23 cellular contexts compared by ENCODE assay signal in the genomic region with DNA sequence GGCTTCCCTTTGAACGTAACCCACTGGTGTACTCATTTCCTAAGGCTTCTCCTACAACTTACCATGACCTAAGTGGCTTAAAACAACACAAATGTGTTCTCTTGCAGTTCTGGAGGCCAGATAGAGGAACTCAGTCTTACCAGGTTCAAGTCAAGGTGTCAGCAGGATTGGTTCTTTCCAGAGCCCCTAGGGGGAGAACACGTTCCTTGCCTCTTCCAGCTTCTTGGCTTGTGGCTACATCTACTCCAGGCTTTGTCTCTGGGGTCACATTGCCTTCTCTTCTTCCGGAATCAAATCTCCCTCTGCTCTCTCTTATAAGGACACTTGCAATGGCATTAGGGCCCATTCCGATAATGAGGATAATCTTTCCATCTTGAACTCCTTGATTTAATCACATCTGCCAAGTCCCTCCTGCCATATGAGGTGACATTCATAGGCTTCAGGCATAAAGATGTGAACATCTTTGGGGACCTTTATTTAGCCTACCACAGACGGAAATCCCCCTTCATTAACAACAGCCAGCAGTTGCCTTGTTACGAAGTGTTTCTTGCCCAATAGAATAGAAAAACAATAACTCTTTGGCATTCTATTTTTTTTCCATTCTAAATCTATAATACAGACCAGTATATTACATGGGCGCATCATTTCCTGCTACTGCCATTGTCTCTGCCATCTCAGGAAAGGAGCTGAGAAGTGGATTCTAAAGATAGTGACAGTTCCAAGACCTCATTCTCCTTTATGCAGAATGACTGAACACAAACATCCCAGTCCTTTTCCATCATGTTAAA.
DNase-seq lines count a peak whose midpoint lies in the region; TF ChIP-seq lines count a peak whose summit lies in the region.
"Had no signal": no experiment of that assay in that cellular context is flagged by ENCODE, and none has a peak within 500 bp of the region (broad histone marks: within the 10 kb centered on the region; RNA-seq: fewer than 3 reads in every experiment).

No MANE protein-coding gene starts in this region.

- no peaks in the 10 kb centered on the region for H3K79me1 ChIP-seq in H9 (ENCODE audit: insufficient read depth, low read depth, low read length, poor library complexity, severe bottlenecking)

- H4K20me1 ChIP-seq in H9 (ENCODE audit: control insufficient read depth, insufficient read depth, insufficient read length): no peaks in the 10 kb centered on the region

- no peak overlapping the region for H3K9ac ChIP-seq in H9 (ENCODE audit: extremely low read depth, insufficient read length, low read length)

- no peak overlapping the region for H2AFZ ChIP-seq in H9 (ENCODE audit: low read length)

- no peak overlapping the region for H4K91ac ChIP-seq in H9 (ENCODE audit: insufficient read length, low read depth, low read length)

- H3K27me3 ChIP-seq in H9 (ENCODE audit: insufficient read depth, low read length): no peaks in the 10 kb centered on the region; the same call in 1 of the 2 replicates
- H3K27me3 ChIP-seq in WERI-Rb-1 (ENCODE audit: insufficient read depth, low read depth, severe bottlenecking): peaks cover 4% of the 10 kb centered on the region
- H3K27me3 ChIP-seq: esophagus squamous epithelium, thyroid gland had no signal

- H2BK15ac ChIP-seq in H9 (ENCODE audit: low read depth, low read length): no peak overlapping the region

- no peak overlapping the region for H2BK20ac ChIP-seq in H9 (ENCODE audit: low read depth, low read length, poor library complexity, severe bottlenecking)

- H3K4me1 Mint-ChIP-seq in H9: peaks cover 31 to 37% of the 10 kb centered on the region in 2 experiments
- H3K4me1 Mint-ChIP-seq: activated CD4-positive, alpha-beta T cell treated with anti-CD3 and anti-CD28 coated beads, Interleukin-2, amount 10 ng/mL, durations not matched to agents 24 days and 14 days; CD4-positive, alpha-beta memory T cell had no signal

- peaks cover 9% of the 10 kb centered on the region for H3K4me1 ChIP-seq in H9 (ENCODE audit: insufficient read depth, low read length)
- H3K4me1 ChIP-seq: thyroid gland had no signal

- H2BK120ac ChIP-seq in H9 (ENCODE audit: low read depth, low read length, poor library complexity, severe bottlenecking): no peak overlapping the region

- no peak overlapping the region for H3K4me2 ChIP-seq in H9 (ENCODE audit: insufficient read depth, insufficient read length, low read length)

- WGBS in H9 (ENCODE audit: extremely low coverage, insufficient read length, low lambda C conversion rate): no CpG with 5 or more reads among the region's 7 CpGs

- no peaks in the 10 kb centered on the region for H3K23me2 ChIP-seq in H9 (ENCODE audit: insufficient read length, low read depth, low read length, poor library complexity, severe bottlenecking)

- no peak overlapping the region for H2BK12ac ChIP-seq in H9 (ENCODE audit: insufficient read length, low read depth, low read length)

- H3K79me2 ChIP-seq in H9 (ENCODE audit: insufficient read depth, low read length): no peaks in the 10 kb centered on the region

- H3K36me3 Mint-ChIP-seq in H9 (ENCODE audit: insufficient read depth in 1 of 3, low read depth in 3 of 3): no peaks in the 10 kb centered on the region; a peak in 1 of 7 replicates
- H3K36me3 Mint-ChIP-seq: CD4-positive, alpha-beta memory T cell had no signal

- no peak overlapping the region for H3K23ac ChIP-seq in H9 (ENCODE audit: insufficient read length, low read depth, low read length)

- H3K4me3 ChIP-seq in WERI-Rb-1 (ENCODE audit: low read depth, low read length): no peak overlapping the region
- H3K4me3 ChIP-seq: esophagus squamous epithelium, left ventricle myocardium inferior, thyroid gland had no signal

- no peak overlapping the region for H3K4ac ChIP-seq in H9 (ENCODE audit: low read depth, low read length)

- H3K18ac ChIP-seq in H9 (ENCODE audit: insufficient read length, low read depth, low read length): no peak overlapping the region

- H4K5ac ChIP-seq in H9 (ENCODE audit: insufficient read length, low read depth, low read length): no peak overlapping the region

- H3T11ph ChIP-seq in H9 (ENCODE audit: low read length): no peak overlapping the region

- H3K9me3 Mint-ChIP-seq in H9: no peaks in the 10 kb centered on the region; a peak in 1 of 5 replicates
- H3K9me3 Mint-ChIP-seq: activated CD4-positive, alpha-beta T cell treated with anti-CD3 and anti-CD28 coated beads, Interleukin-2, amount 10 ng/mL, durations not matched to agents 24 days and 14 days had no signal

- H3K27ac ChIP-seq in C4-2B: no peak overlapping the region
- H3K27ac ChIP-seq in H9 (ENCODE audit: insufficient read length, low read depth, low read length): no peak overlapping the region
- no peak overlapping the region for H3K27ac ChIP-seq in WERI-Rb-1
- H3K27ac ChIP-seq: esophagus squamous epithelium, thyroid gland had no signal

- no peak overlapping the region for H3K14ac ChIP-seq in H9 (ENCODE audit: insufficient read depth, low read length)

- no peak overlapping the region for H3K27ac Mint-ChIP-seq in H9
- H3K27ac Mint-ChIP-seq: activated CD4-positive, alpha-beta T cell treated with anti-CD3 and anti-CD28 coated beads, Interleukin-2, amount 10 ng/mL, durations not matched to agents 24 days and 14 days; CD4-positive, alpha-beta memory T cell had no signal

- H3K27me3 Mint-ChIP-seq in H9 (ENCODE audit: low read depth): peaks cover 4% of the 10 kb centered on the region; the same call in 1 of the 2 replicates
- H3K27me3 Mint-ChIP-seq: activated CD4-positive, alpha-beta T cell treated with anti-CD3 and anti-CD28 coated beads, Interleukin-2, amount 10 ng/mL, durations not matched to agents 24 days and 14 days had no signal

- H4K8ac ChIP-seq in H9 (replicated peaks; ENCODE audit: insufficient read length, low read depth, low read length): no peak overlapping the region

- H3K56ac ChIP-seq in H9 (ENCODE audit: insufficient read length, low read depth, low read length): no peak overlapping the region

- H3K9me3 ChIP-seq in H9 (ENCODE audit: control insufficient read depth, low read depth, low read length) (no peaks in the 10 kb centered on the region), WERI-Rb-1 (ENCODE audit: severe bottlenecking) (no peaks in the 10 kb centered on the region)
- H3K9me3 ChIP-seq: esophagus squamous epithelium, left ventricle myocardium inferior, thyroid gland had no signal

- DNase-seq in H9 (peak; percentile 50), WERI-Rb-1 (peak; percentile 51), iPS-NIHi7 (ENCODE audit: extremely low spot score) (peak; percentile 50), OCI-M2 (lab: John Stamatoyannopoulos, UW; ENCODE audit: unreplicated experiment) (no peak), LoVo (ENCODE audit: low spot score) (no peak), medulla oblongata (ENCODE audit: extremely low spot score) (no peak), NCI-H2196 treated with DMSO at 0.1 percent for 48 hours (lab: John Stamatoyannopoulos, UW; ENCODE audit: unreplicated experiment) (no peak)
- DNase-seq: activated CD4-positive, alpha-beta T cell treated with anti-CD3 and anti-CD28 coated beads, Interleukin-2, amount 10 ng/mL, durations not matched to agents 24 days and 14 days; activated CD8-positive, alpha-beta memory T cell treated with anti-CD3 and anti-CD28 coated beads, Interleukin-2, amount 50 U/mL, for 4 hours; activated effector memory CD4-positive, alpha-beta T cell treated with anti-CD3 and anti-CD28 coated beads, Interleukin-2, amount 50 U/mL, for 16 hours; CD4-positive, alpha-beta memory T cell; DND-41; esophagus squamous epithelium; glutamatergic neuron; Kasumi-1; left ventricle myocardium inferior; NCI-H1436 treated with DMSO at 0.1 percent for 48 hours; NCI-H2227 treated with DMSO at 0.1 percent for 48 hours; nucleus accumbens; stimulated activated CD4-positive, alpha-beta T cell treated with anti-CD3 and anti-CD28 coated beads, Interleukin-1b, Interleukin-23, amount 100 ng/mL, for 48 hours; stimulated activated naive CD4-positive, alpha-beta T cell treated with Interleukin-2 at 50 U/mL for 16 hours; thyroid gland had no signal

- no peak overlapping the region for H2AK5ac ChIP-seq in H9 (ENCODE audit: insufficient read length, low read length)

- no peaks in the 10 kb centered on the region for H3K36me3 ChIP-seq in WERI-Rb-1
- H3K36me3 ChIP-seq: esophagus squamous epithelium, left ventricle myocardium inferior, thyroid gland had no signal

- H2BK5ac ChIP-seq in H9 (ENCODE audit: insufficient read length, low read length): no peak overlapping the region

- 0 out of 2 replicates have a peak, but pooled peaks have one; percentile 6 for TF ChIP-seq CTCF in C4-2B (conservative IDR thresholded peaks at IDR 0.05)
- TF ChIP-seq CTCF in H9 (conservative IDR thresholded peaks at IDR 0.05): peak; percentile 55
- peak; percentile 65 for TF ChIP-seq CTCF in WERI-Rb-1 (IDR thresholded peaks at IDR 0.05; ENCODE audit: low read depth, low read length)

- no peak overlapping the region for H3K4me3 Mint-ChIP-seq in H9
- H3K4me3 Mint-ChIP-seq: activated CD4-positive, alpha-beta T cell treated with anti-CD3 and anti-CD28 coated beads, Interleukin-2, amount 10 ng/mL, durations not matched to agents 24 days and 14 days; CD4-positive, alpha-beta memory T cell had no signal

Comparison
In these comparisons a context has a peak if more than half of its experiments do, and no peak if none do; other contexts are left out.
1. CTCF ChIP-seq: peak in every context shown above with its lines; median percentile 65 in WERI-Rb-1; 55 in H9; 6 in C4-2B.
2. DNase-seq: peak in H9 (single experiment), WERI-Rb-1 (single experiment) and iPS-NIHi7 (single experiment); none in OCI-M2 (single experiment), LoVo (single experiment), medulla oblongata (single experiment) and NCI-H2196 treated with DMSO at 0.1 percent for 48 hours (single experiment).